ENCODE assay signal across 2 cellular contexts in genomic region chr17:81511550-81511799, GRCh38.
TF ChIP-seq lines count a peak whose summit lies in the region.

No MANE protein-coding gene starts in this region.

TF ChIP-seq in A549, 52 proteins besides CTCF, POLR2A, EP300 and RAD21 (continued from another document):
- TF ChIP-seq JUNB (IDR thresholded peaks at IDR 0.05): no peak
- no peak for TF ChIP-seq PHF8 (IDR thresholded peaks at IDR 0.05; ENCODE audit: borderline replicate concordance, low read depth)
- TF ChIP-seq CEBPB (IDR thresholded peaks at IDR 0.05): no peak
- no peak for TF ChIP-seq ZC3H11A (IDR thresholded peaks at IDR 0.05)
- no peak for TF ChIP-seq HOXB13 (CRISPR knock-in tag; IDR thresholded peaks at IDR 0.05; ENCODE audit: low read depth)
- no peak for TF ChIP-seq POLR2AphosphoS2 (conservative IDR thresholded peaks at IDR 0.05; ENCODE audit: low read length)

TF ChIP-seq in IMR-90, 13 proteins besides CTCF, POLR2A, EP300 and RAD21 (continued from another document):
- TF ChIP-seq NFE2L2 (IDR thresholded peaks at IDR 0.05; ENCODE audit: low read depth, low read length) (no peak), ELK1 (IDR thresholded peaks at IDR 0.05; ENCODE audit: borderline replicate concordance, low read depth, low read length) (no peak), BHLHE40 (IDR thresholded peaks at IDR 0.05; ENCODE audit: low read depth, low read length) (no peak), RFX5 (IDR thresholded peaks at IDR 0.05; ENCODE audit: low read depth, low read length) (no peak), USF2 (IDR thresholded peaks at IDR 0.05; ENCODE audit: low read depth, low read length) (no peak), RCOR1 (IDR thresholded peaks at IDR 0.05; ENCODE audit: insufficient replicate concordance, low read length) (no peak), CHD1 (IDR thresholded peaks at IDR 0.05; ENCODE audit: low read depth, low read length) (no peak), SMC3 (IDR thresholded peaks at IDR 0.05; ENCODE audit: low read depth, low read length) (no peak), MAZ (IDR thresholded peaks at IDR 0.05; ENCODE audit: borderline replicate concordance, low read depth, low read length) (no peak), MXI1 (IDR thresholded peaks at IDR 0.05; ENCODE audit: borderline replicate concordance, low read depth, low read length) (no peak), MAFK (IDR thresholded peaks at IDR 0.05; ENCODE audit: low read depth, low read length) (no peak), FOS (IDR thresholded peaks at IDR 0.05; ENCODE audit: low read depth, low read length) (no peak)
